In genomic region chr2:122203523-122203922, GRCh38 we compare ENCODE assay signal across 13 cellular contexts.
DNase-seq lines count a peak whose midpoint lies in the region; ATAC-seq and TF ChIP-seq lines count a peak whose summit lies in the region.
"Had no signal": no experiment of that assay in that cellular context is flagged by ENCODE, and none has a peak within 500 bp of the region (broad histone marks: within the 10 kb centered on the region; RNA-seq: fewer than 3 reads in every experiment).

No MANE protein-coding gene starts in this region.

- no peaks in the 10 kb centered on the region for H3K9me3 ChIP-seq in HAP-1
- H3K9me3 ChIP-seq: esophagus muscularis mucosa had no signal

- in situ Hi-C loops in HAP-1 (cut with MboI; ENCODE audit: low sequenced_read_pairs): no loop called here

- no peaks in the 10 kb centered on the region for H3K27me3 ChIP-seq in HAP-1 (ENCODE audit: low read depth)
- H3K27me3 ChIP-seq: esophagus muscularis mucosa had no signal

- intact Hi-C loops in sciatic nerve (cut with DNase I): no loop called here

- peak; percentile 30 to 42 for DNase-seq in HAP-1 (ENCODE audit: low spot score in 2 of 2)
- DNase-seq in NCI-H748 treated with DMSO at 0.1 percent for 48 hours (lab: John Stamatoyannopoulos, UW): peak; percentile 53
- DNase-seq in fibroblast of mammary gland (ENCODE audit: low read depth): peak; percentile 81
- DNase-seq in sciatic nerve (ENCODE audit: low spot score): no peak
- no peak for DNase-seq in D341Med (ENCODE audit: low spot score)
- DNase-seq: activated CD4-positive, alpha-beta T cell treated with anti-CD3 and anti-CD28 coated beads for 1 hour; KG1; PC-9 had no signal

- H3K4me1 ChIP-seq in HAP-1: peaks cover 7% of the 10 kb centered on the region; the same call in 1 of the 2 replicates

- no peaks in the 10 kb centered on the region for H3K36me3 ChIP-seq in HAP-1 (replicated peaks)
- H3K36me3 ChIP-seq: esophagus muscularis mucosa had no signal

- no peak for TF ChIP-seq CTCF in fibroblast of mammary gland (conservative IDR thresholded peaks at IDR 0.05; ENCODE audit: control insufficient read depth, insufficient read depth, low read depth, low read length)

- peak; percentile 79 for ATAC-seq in sciatic nerve
- ATAC-seq in GM19467 (IDR thresholded peaks at IDR 0.05; ENCODE audit: unreplicated experiment): no peak
- no peak for ATAC-seq in GM19397 (IDR thresholded peaks at IDR 0.05; ENCODE audit: unreplicated experiment)
- no peak for ATAC-seq in GM21360 (IDR thresholded peaks at IDR 0.05; ENCODE audit: unreplicated experiment)
- ATAC-seq: stimulated activated memory B cell treated with anti-CD40 and anti-IgM and Interleukin-4, amounts not matched to agents 10 μg/mL and 1 μg/mL and 100 μg/mL, for 72 hours had no signal

- H3K4me3 ChIP-seq in HAP-1 (no peak overlapping the region), fibroblast of mammary gland (ENCODE audit: control insufficient read depth, low read depth, low read length) (no peak overlapping the region)
- H3K4me3 ChIP-seq: esophagus muscularis mucosa, PC-9 had no signal

Comparison
In these comparisons a context has a peak if more than half of its experiments do, and no peak if none do; other contexts are left out.
1. DNase-seq: peak in HAP-1 (2 of 2), NCI-H748 treated with DMSO at 0.1 percent for 48 hours (single experiment) and fibroblast of mammary gland (single experiment); none in sciatic nerve (single experiment) and D341Med (single experiment).